8 cellular contexts compared by ENCODE assay signal in the genomic region with DNA sequence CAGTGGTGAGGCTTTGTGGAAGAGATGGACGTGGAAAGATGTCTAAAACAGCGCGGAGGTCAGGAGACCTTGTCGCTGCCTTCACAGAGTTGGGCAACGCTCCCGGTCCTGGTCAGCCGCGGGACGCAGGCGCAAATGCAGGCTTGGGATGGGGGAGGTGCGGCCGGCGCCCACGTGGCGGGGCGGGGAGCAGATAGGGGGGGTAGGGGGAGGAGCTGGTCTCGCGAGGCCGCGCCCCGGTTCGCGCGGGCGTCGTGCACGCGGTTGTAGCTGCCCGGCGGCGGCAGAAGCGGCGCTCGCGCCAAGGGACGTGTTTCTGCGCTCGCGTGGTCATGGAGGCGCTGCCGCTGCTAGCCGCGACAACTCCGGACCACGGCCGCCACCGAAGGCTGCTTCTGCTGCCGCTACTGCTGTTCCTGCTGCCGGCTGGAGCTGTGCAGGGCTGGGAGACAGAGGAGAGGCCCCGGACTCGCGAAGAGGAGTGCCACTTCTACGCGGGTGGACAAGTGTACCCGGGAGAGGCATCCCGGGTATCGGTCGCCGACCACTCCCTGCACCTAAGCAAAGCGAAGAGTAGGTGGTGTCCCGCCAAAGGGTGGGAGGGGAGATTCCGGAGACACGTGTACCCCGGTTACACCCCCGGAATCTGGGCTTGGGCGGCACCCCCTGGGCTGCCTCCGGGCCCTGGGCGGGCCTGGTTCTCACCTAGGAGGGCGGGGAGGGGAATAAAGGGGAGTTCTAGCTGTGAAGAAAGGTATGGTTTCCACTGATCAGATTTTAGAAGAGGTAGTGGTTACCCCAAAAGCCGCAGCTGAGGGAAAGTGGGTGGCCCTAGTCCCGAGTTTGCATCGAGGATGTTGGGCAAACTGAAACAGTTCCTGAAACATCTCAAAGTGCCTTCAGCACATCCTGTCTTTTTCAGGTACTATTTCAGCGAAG. TPM values are rescaled to one million over a fixed set of nuclear protein-coding genes. Genes with fewer than 3 reads are reported as not detected.
DNase-seq lines count a peak whose midpoint lies in the region; ATAC-seq and FAIRE-seq lines count a peak whose summit lies in the region.

A gene (plus strand): TSS at position 255 of the 939 bp plus-strand sequence. CDS start 78 bp downstream, at position 333.

- CTCF ChIA-PET in naive thymus-derived CD4-positive, alpha-beta T cell (lab: Charles Lee), result no interaction called here

- peaks cover 0 to 6% (median 0%) of the 10 kb centered on the region in 5 donors for H3K36me3 Mint-ChIP-seq in naive thymus-derived CD4-positive, alpha-beta T cell
- no peaks in the 10 kb centered on the region for H3K36me3 Mint-ChIP-seq in stimulated activated memory B cell treated with anti-CD40 and anti-IgM and Interleukin-4, amounts not matched to agents 10 μg/mL and 1 μg/mL and 100 μg/mL, for 72 hours

- H3K4me1 ChIP-seq in naive thymus-derived CD4-positive, alpha-beta T cell (ENCODE audit: control insufficient read depth in 2 of 2, insufficient read depth in 2 of 2, low read length in 2 of 2), result peaks cover 10 to 12% of the 10 kb centered on the region in 2 donors

- no peaks in the 10 kb centered on the region for H3K27me3 Mint-ChIP-seq in naive thymus-derived CD4-positive, alpha-beta T cell
- H3K27me3 Mint-ChIP-seq in stimulated activated memory B cell treated with anti-CD40 and anti-IgM and Interleukin-4, amounts not matched to agents 10 μg/mL and 1 μg/mL and 100 μg/mL, for 72 hours, result no peaks in the 10 kb centered on the region

- peak within 1 kb of the TSS; percentile 85 for H3K27ac ChIP-seq in naive thymus-derived CD4-positive, alpha-beta T cell (ENCODE audit: low read depth, low read length)

- DNase-seq in DMS53 (lab: John Stamatoyannopoulos, UW) (peak; percentile 95), KBM-7 (peak; percentile 85), RCC 7860 (ENCODE audit: low spot score) (peak; percentile 66), activated T-helper 1 cell treated with Interleukin-2 at 50 U/mL for 16 hours (ENCODE audit: low read depth) (peak; percentile 63), fibroblast of gingiva (ENCODE audit: low read depth) (peak; percentile 90)
- peak; percentile 42 to 79 (median 57) for DNase-seq in naive thymus-derived CD4-positive, alpha-beta T cell

- intact Hi-C loops in naive thymus-derived CD4-positive, alpha-beta T cell (cut with micrococcal nuclease), result loop anchor here (1.0 to 10.0 kb wide), 12 partner anchors 75 to 1025 kb away; a partner anchor contains a TSS

- H3K4me3 ChIP-seq in naive thymus-derived CD4-positive, alpha-beta T cell (ENCODE audit: low read length), result peak within 1 kb of the TSS; percentile 73

- ATAC-seq in GM21717 (IDR thresholded peaks at IDR 0.05; ENCODE audit: unreplicated experiment), result peak; percentile 56
- peak; percentile 96 for ATAC-seq in naive thymus-derived CD4-positive, alpha-beta T cell
- peak; percentile 94 for ATAC-seq in stimulated activated memory B cell treated with anti-CD40 and anti-IgM and Interleukin-4, amounts not matched to agents 10 μg/mL and 1 μg/mL and 100 μg/mL, for 72 hours

- no peaks in the 10 kb centered on the region for H3K9me3 Mint-ChIP-seq in naive thymus-derived CD4-positive, alpha-beta T cell
- H3K9me3 Mint-ChIP-seq in stimulated activated memory B cell treated with anti-CD40 and anti-IgM and Interleukin-4, amounts not matched to agents 10 μg/mL and 1 μg/mL and 100 μg/mL, for 72 hours, result no peaks in the 10 kb centered on the region

- H3K36me3 ChIP-seq in naive thymus-derived CD4-positive, alpha-beta T cell (ENCODE audit: control insufficient read depth in 2 of 3, insufficient read depth in 3 of 3, low read length in 3 of 3), result no peaks in the 10 kb centered on the region

- no peaks in the 10 kb centered on the region for H3K27me3 ChIP-seq in naive thymus-derived CD4-positive, alpha-beta T cell (ENCODE audit: control insufficient read depth in 2 of 2, insufficient read depth in 2 of 2, low read length in 2 of 2)

- H3K9me3 ChIP-seq in naive thymus-derived CD4-positive, alpha-beta T cell (ENCODE audit: control insufficient read depth in 2 of 3, low read length in 3 of 3), result no peaks in the 10 kb centered on the region

- peak within 1 kb of the TSS; percentile 71 to 97 (median 89) for H3K27ac Mint-ChIP-seq in naive thymus-derived CD4-positive, alpha-beta T cell
- peak within 1 kb of the TSS; percentile 86 for H3K27ac Mint-ChIP-seq in stimulated activated memory B cell treated with anti-CD40 and anti-IgM and Interleukin-4, amounts not matched to agents 10 μg/mL and 1 μg/mL and 100 μg/mL, for 72 hours

- FAIRE-seq in RCC 7860 (lab: Jason Lieb, UNC), result no peak

- H3K4me3 Mint-ChIP-seq in naive thymus-derived CD4-positive, alpha-beta T cell, result peak within 1 kb of the TSS; percentile 80 to 94 (median 92)
- peak within 1 kb of the TSS; percentile 84 for H3K4me3 Mint-ChIP-seq in stimulated activated memory B cell treated with anti-CD40 and anti-IgM and Interleukin-4, amounts not matched to agents 10 μg/mL and 1 μg/mL and 100 μg/mL, for 72 hours

- peaks cover 6 to 29% (median 23%) of the 10 kb centered on the region in 7 donors for H3K4me1 Mint-ChIP-seq in naive thymus-derived CD4-positive, alpha-beta T cell
- peaks cover 16% of the 10 kb centered on the region for H3K4me1 Mint-ChIP-seq in stimulated activated memory B cell treated with anti-CD40 and anti-IgM and Interleukin-4, amounts not matched to agents 10 μg/mL and 1 μg/mL and 100 μg/mL, for 72 hours

- POLR2A ChIA-PET in naive thymus-derived CD4-positive, alpha-beta T cell (lab: Charles Lee), result interaction anchor here (0.6 to 1.4 kb wide), 6 partner anchors 9 to 289 kb away, joined by 3 to 4 read pairs (median 3); a partner anchor contains a TSS

- in situ Hi-C loops in KBM-7 (cut with MboI; ENCODE audit: low pct_unique_long_range_greater_than_20kb, low sequenced_read_pairs), result no loop called here

RNA-seq across cellular contexts. Expression of the gene that starts here (rescaled TPM):
- 10 to 100 TPM in 4 of 5 experiments, 1 to 10 TPM in 1; 8.0 to 33.3 (median 12.1) TPM for total RNA-seq in naive thymus-derived CD4-positive, alpha-beta T cell
- 10 to 100 TPM; 42.5 to 43.9 TPM for polyA plus RNA-seq in naive thymus-derived CD4-positive, alpha-beta T cell

Comparison
In these comparisons a context has a peak if more than half of its experiments do, and no peak if none do; other contexts are left out.
1. Peak in every context shown above with its lines: DNase-seq, ATAC-seq, H3K4me3 ChIP-seq and H3K27ac ChIP-seq.